ENCODE assay signal across 10 cellular contexts in genomic region chr7:104962781-104963180, GRCh38. TPM values are rescaled to one million over a fixed set of nuclear protein-coding genes. Genes with fewer than 3 reads are reported as not detected.
DNase-seq lines count a peak whose midpoint lies in the region; ATAC-seq, FAIRE-seq and TF ChIP-seq lines count a peak whose summit lies in the region.
"Had no signal": no experiment of that assay in that cellular context is flagged by ENCODE, and none has a peak within 500 bp of the region (broad histone marks: within the 10 kb centered on the region; RNA-seq: fewer than 3 reads in every experiment).

No MANE protein-coding gene starts in this region.

- peak overlapping the region; percentile 74; the same call in 1 of the 2 replicates for H3K27ac Mint-ChIP-seq in HFFc6
- peak overlapping the region; percentile 62 for H3K27ac Mint-ChIP-seq in activated T-helper 17 cell treated with anti-CD3 and anti-CD28 coated beads, Interleukin-2, amount 50 U/mL, for 72 hours

- no peak overlapping the region for H3K14ac ChIP-seq in mesenchymal stem cell (ENCODE audit: low read length in 2 of 2)

- WGBS in A549 (ENCODE audit: missing lambda C conversion rate): 70% methylated on average over 3 of the region's 3 CpGs
- WGBS in mesenchymal stem cell: 79% methylated on average over 3 of the region's 3 CpGs
- 70 to 72% methylated on average over 3 of the region's 3 CpGs for WGBS in aorta, 2 donors

- no peak overlapping the region for H3K18ac ChIP-seq in mesenchymal stem cell (ENCODE audit: low read depth in 1 of 2, low read length in 2 of 2)

- H2BK120ac ChIP-seq in mesenchymal stem cell (ENCODE audit: low read depth, low read length): no peak overlapping the region

- no peak for DNase-seq in A549 (ENCODE audit: low read depth in 1 of 2, low spot score in 1 of 2)
- no peak for DNase-seq in HFFc6
- DNase-seq in mesenchymal stem cell: no peak
- no peak for DNase-seq in aorta
- DNase-seq in stimulated activated CD4-positive, alpha-beta T cell treated with anti-CD3 and anti-CD28 coated beads, Interleukin-4, amount 100 ng/mL, for 24 hours: no peak
- no peak for DNase-seq in DMS79 (lab: John Stamatoyannopoulos, UW)
- DNase-seq: amniotic stem cell, Kasumi-1 had no signal

- H3K4ac ChIP-seq in mesenchymal stem cell (ENCODE audit: low read depth in 1 of 2, low read length in 2 of 2): no peak overlapping the region

- no peak for TF ChIP-seq CTCF in A549 (IDR thresholded peaks at IDR 0.05)
- TF ChIP-seq CTCF in HFFc6 (IDR thresholded peaks at IDR 0.05): no peak

- H3K4me2 ChIP-seq in A549: 0 out of 3 replicates have a peak overlapping the region, but pooled peaks have one; percentile 4
- no peak overlapping the region for H3K4me2 ChIP-seq in mesenchymal stem cell (ENCODE audit: low read length, poor library complexity, severe bottlenecking)

- no peak overlapping the region for H2BK5ac ChIP-seq in mesenchymal stem cell (ENCODE audit: low read depth, low read length, poor library complexity, severe bottlenecking)

- H3K36me3 Mint-ChIP-seq in HFFc6 (ENCODE audit: low read depth): 0 out of 2 replicates have a peak, but pooled peaks cover 5% of the 10 kb centered on the region
- peaks cover 77% of the 10 kb centered on the region for H3K36me3 Mint-ChIP-seq in activated T-helper 17 cell treated with anti-CD3 and anti-CD28 coated beads, Interleukin-2, amount 50 U/mL, for 72 hours (ENCODE audit: low read depth)

- H3K79me1 ChIP-seq in mesenchymal stem cell (replicated peaks; ENCODE audit: low read length, poor library complexity, severe bottlenecking): no peaks in the 10 kb centered on the region

- TF ChIP-seq EP300 in A549 (IDR thresholded peaks at IDR 0.05): no peak

- intact Hi-C loops in aorta (cut with DNase I): no loop called here

- TF ChIP-seq RAD21 in A549 (conservative IDR thresholded peaks at IDR 0.05 in 1 of 2, IDR thresholded peaks at IDR 0.05 in 1 of 2): no peak

- H3K4me3 ChIP-seq in A549: no peak overlapping the region
- H3K4me3 ChIP-seq in mesenchymal stem cell (ENCODE audit: insufficient read depth in 1 of 2, low read depth in 1 of 2, low read length in 2 of 2): no peak overlapping the region
- no peak overlapping the region for H3K4me3 ChIP-seq in aorta (ENCODE audit: low read length in 2 of 2)

- H3K4me1 ChIP-seq in A549: peaks cover 21% of the 10 kb centered on the region
- peaks cover 10% of the 10 kb centered on the region for H3K4me1 ChIP-seq in mesenchymal stem cell (ENCODE audit: control insufficient read depth, insufficient read depth, low read depth, low read length)
- H3K4me1 ChIP-seq in aorta (ENCODE audit: control insufficient read depth in 1 of 2, insufficient read depth in 2 of 2, low read length in 2 of 2): peaks cover 2 to 13% of the 10 kb centered on the region in 2 donors

- no peak overlapping the region for H4K8ac ChIP-seq in mesenchymal stem cell (ENCODE audit: low read length)

- H3K27me3 Mint-ChIP-seq in HFFc6 (ENCODE audit: insufficient read depth): peaks cover 8% of the 10 kb centered on the region
- H3K27me3 Mint-ChIP-seq in activated T-helper 17 cell treated with anti-CD3 and anti-CD28 coated beads, Interleukin-2, amount 50 U/mL, for 72 hours: no peaks in the 10 kb centered on the region

- CTCF ChIA-PET in A549 (lab: Yijun Ruan, JAX): no interaction called here

- peaks cover 54% of the 10 kb centered on the region for H3K4me1 Mint-ChIP-seq in HFFc6 (ENCODE audit: low read depth)
- peaks cover 9% of the 10 kb centered on the region for H3K4me1 Mint-ChIP-seq in activated T-helper 17 cell treated with anti-CD3 and anti-CD28 coated beads, Interleukin-2, amount 50 U/mL, for 72 hours

- H3K27me3 ChIP-seq in mesenchymal stem cell (ENCODE audit: control insufficient read depth in 1 of 2, insufficient read depth in 1 of 2, low read length in 2 of 2) (no peaks in the 10 kb centered on the region), aorta (ENCODE audit: control insufficient read depth in 1 of 2, insufficient read depth in 2 of 2, low read length in 1 of 2) (no peaks in the 10 kb centered on the region)

- no peaks in the 10 kb centered on the region for H3K9me3 Mint-ChIP-seq in HFFc6
- H3K9me3 Mint-ChIP-seq in activated T-helper 17 cell treated with anti-CD3 and anti-CD28 coated beads, Interleukin-2, amount 50 U/mL, for 72 hours: no peaks in the 10 kb centered on the region

- no peak overlapping the region for H2BK15ac ChIP-seq in mesenchymal stem cell (ENCODE audit: low read depth, poor library complexity, severe bottlenecking)

- no peak overlapping the region for H2AK5ac ChIP-seq in mesenchymal stem cell (ENCODE audit: low read length, severe bottlenecking)

- H3K9ac ChIP-seq in mesenchymal stem cell (ENCODE audit: low read length): peak overlapping the region; percentile 53

- no peak overlapping the region for H4K91ac ChIP-seq in mesenchymal stem cell (ENCODE audit: low read length)

- TF ChIP-seq POLR2A in A549 (IDR thresholded peaks at IDR 0.05; ENCODE audit: low read length): no peak

- H2BK12ac ChIP-seq in mesenchymal stem cell (ENCODE audit: low read length in 2 of 2): no peak overlapping the region

- no peak overlapping the region for H3K23ac ChIP-seq in mesenchymal stem cell (ENCODE audit: low read length in 2 of 2)

- H3K36me3 ChIP-seq in mesenchymal stem cell (ENCODE audit: control insufficient read depth in 1 of 2, insufficient read depth in 2 of 2, low read depth in 1 of 2, low read length in 2 of 2) (peaks cover 0 to 3% of the 10 kb centered on the region in 2 experiments), aorta (ENCODE audit: control insufficient read depth in 1 of 2, insufficient read depth in 2 of 2, low read length in 1 of 2) (no peaks in the 10 kb centered on the region)

- H3K9me3 ChIP-seq in A549 (no peaks in the 10 kb centered on the region), mesenchymal stem cell (ENCODE audit: control insufficient read depth, low read length) (no peaks in the 10 kb centered on the region), aorta (ENCODE audit: control insufficient read depth, low read length) (no peaks in the 10 kb centered on the region)

- no peak overlapping the region for H2AFZ ChIP-seq in mesenchymal stem cell (ENCODE audit: low read depth, low read length)

- FAIRE-seq in A549 (lab: Jason Lieb, UNC): no peak

- H3K4me3 Mint-ChIP-seq in HFFc6: no peak overlapping the region; the same call in 1 of the 2 replicates
- H3K4me3 Mint-ChIP-seq in activated T-helper 17 cell treated with anti-CD3 and anti-CD28 coated beads, Interleukin-2, amount 50 U/mL, for 72 hours: peak overlapping the region; percentile 23

- POLR2A ChIA-PET in A549 (lab: Yijun Ruan, JAX): no interaction called here

- H3K27ac ChIP-seq in A549 (peak overlapping the region; percentile 28 to 79; a peak in 4 of 6 replicates), mesenchymal stem cell (ENCODE audit: low read length, poor library complexity, severe bottlenecking) (no peak overlapping the region), aorta (ENCODE audit: low read depth in 1 of 2, low read length in 2 of 2) (peak overlapping the region in 1 of 2 donors; percentile 2)

- ATAC-seq in A549 (no peak; a peak in 2 of 6 replicates), aorta (ENCODE audit: low FRiP score) (no peak), GM21360 (IDR thresholded peaks at IDR 0.05; ENCODE audit: unreplicated experiment) (no peak)
- ATAC-seq in activated T-helper 17 cell treated with anti-CD3 and anti-CD28 coated beads, Interleukin-2, amount 50 U/mL, for 72 hours (replicated peaks): peak; percentile 97

TF ChIP-seq in A549, 52 proteins besides CTCF, POLR2A, EP300 and RAD21 (continues in another document):
- TF ChIP-seq PBX3 (IDR thresholded peaks at IDR 0.05): no peak
- no peak for TF ChIP-seq E2F6 (IDR thresholded peaks at IDR 0.05; ENCODE audit: borderline replicate concordance, low read depth)
- no peak for TF ChIP-seq CEBPB (IDR thresholded peaks at IDR 0.05)
- TF ChIP-seq RNF2 (IDR thresholded peaks at IDR 0.05; ENCODE audit: borderline replicate concordance, low read depth): no peak
- TF ChIP-seq NFE2L2 (conservative IDR thresholded peaks at IDR 0.05; ENCODE audit: low read length): no peak
- TF ChIP-seq PHF8 (IDR thresholded peaks at IDR 0.05; ENCODE audit: borderline replicate concordance, low read depth): no peak
- no peak for TF ChIP-seq CHD4 (IDR thresholded peaks at IDR 0.05; ENCODE audit: borderline replicate concordance)
- TF ChIP-seq ZSCAN20 (CRISPR knock-in tag; IDR thresholded peaks at IDR 0.05): no peak
- no peak for TF ChIP-seq ESRRA (IDR thresholded peaks at IDR 0.05; ENCODE audit: borderline replicate concordance, low read length)
- no peak for TF ChIP-seq HEYL (CRISPR knock-in tag; IDR thresholded peaks at IDR 0.05)
- no peak for TF ChIP-seq HOXB13 (CRISPR knock-in tag; IDR thresholded peaks at IDR 0.05; ENCODE audit: low read depth)
- TF ChIP-seq KDM5A (IDR thresholded peaks at IDR 0.05): no peak
- no peak for TF ChIP-seq NPAS2 (CRISPR knock-in tag; IDR thresholded peaks at IDR 0.05; ENCODE audit: borderline replicate concordance)

RNA-seq across cellular contexts. Expression of gene KMT2E, which starts 51.2 kb away (rescaled TPM):
- polyA plus RNA-seq in A549 (2011; rRNA removed) (9.4 and 30.2 TPM in 2 replicates), A549 (2017; fragmentation: RNase III; extraction: RNeasy Plus Mini Kit Qiagen cat#74134 plus additional on column Dnase treatment) (17.2 to 23.4 TPM (median 19.3 TPM) in 3 replicates), aorta (10 to 100 TPM; 16.5 to 25.4 TPM)
- 3.6 and 4.6 TPM in 2 replicates for polyA plus RNA-seq in A549 (2012; cell fraction: cytosol; rRNA removed)
- 4.9 and 13.6 TPM in 2 replicates for polyA plus RNA-seq in A549 (2012; cell fraction: nucleus; rRNA removed)
- 56.7 and 57.6 TPM in 2 replicates for polyA minus RNA-seq in A549 (2011; rRNA and poly(A)+ RNA removed)
- total RNA-seq in HFFc6 (2021; fragmentation: NEBNext Ultra II Directional; extraction: Animal tissue kit (Norgen Biotek cat#: 25700)): 10 to 100 TPM; 39.7 to 53.4 (median 50.1) TPM
- 100 to 1,000 TPM in 1 of 2 donors, 10 to 100 TPM in 1; 85.2 to 181 TPM for total RNA-seq in activated T-helper 17 cell treated with anti-CD3 and anti-CD28 coated beads, Interleukin-2, amount 50 U/mL, for 72 hours
- 37.5 TPM for polyA plus RNA-seq in mesenchymal stem cell (2013, experiment 1 of 2)
- 35.8 TPM for polyA plus RNA-seq in mesenchymal stem cell (2013, experiment 2 of 2)
- 100 to 1,000 TPM; 143 to 156 TPM for total RNA-seq in aorta
